In the genomic region with DNA sequence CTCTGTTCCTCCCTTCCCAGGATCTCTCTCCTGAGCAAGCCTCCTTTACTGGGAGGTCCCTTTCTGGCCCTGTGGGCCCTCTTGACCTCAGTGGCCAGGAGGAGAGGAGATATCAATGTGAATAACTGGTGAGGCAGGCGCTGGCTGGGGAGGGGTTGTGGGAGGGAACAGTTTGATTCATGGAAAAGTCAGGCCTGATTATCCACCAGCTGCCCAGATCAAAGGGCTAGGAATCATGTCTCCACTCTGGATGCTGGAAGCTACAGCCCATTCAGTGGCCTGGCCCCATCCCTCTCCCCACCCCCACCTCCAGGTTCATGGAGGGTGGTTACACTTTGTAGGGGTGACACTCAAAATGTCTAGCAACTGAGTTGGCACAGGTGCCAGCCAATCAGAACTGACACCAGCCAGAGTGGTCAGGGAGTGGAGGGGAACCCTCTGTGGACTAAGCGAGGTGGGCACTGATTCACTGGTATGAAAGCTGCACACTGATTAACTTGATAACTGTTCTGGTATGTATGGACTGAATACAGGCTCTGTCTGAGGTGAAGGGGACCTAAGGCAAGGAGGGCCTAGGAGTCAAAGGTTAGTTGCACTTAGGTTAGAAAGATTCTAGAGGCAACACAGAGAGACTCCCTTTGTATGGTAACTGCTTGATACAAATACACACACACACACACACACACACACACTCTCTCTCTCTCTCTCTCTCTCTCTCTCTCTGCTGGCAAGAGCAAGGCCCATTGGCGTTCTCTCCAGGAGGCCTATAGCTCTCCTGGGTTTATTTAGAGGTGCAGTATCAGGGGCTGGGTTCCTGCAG, we compare ENCODE assay signal across 19 cellular contexts. TPM values are rescaled to one million over a fixed set of nuclear protein-coding genes. Genes with fewer than 3 reads are reported as not detected.
"Had no signal": no experiment of that assay in that cellular context is flagged by ENCODE, and none has a peak within 500 bp of the region (broad histone marks: within the 10 kb centered on the region; RNA-seq: fewer than 3 reads in every experiment).

No MANE protein-coding gene starts in this region.

- H3K27me3 ChIP-seq: testis had no signal

- H3K4me3 ChIP-seq: body of pancreas, lung, mucosa of descending colon, testis had no signal

- H3K36me3 Mint-ChIP-seq: activated naive CD4-positive, alpha-beta T cell treated with anti-CD3 and anti-CD28 coated beads, Interleukin-2, amount 50 U/mL, for 24 hours had no signal

- H3K9me3 ChIP-seq: body of pancreas, mucosa of descending colon, testis had no signal

- H3K27ac Mint-ChIP-seq: activated CD4-positive, alpha-beta T cell treated with anti-CD3 and anti-CD28 coated beads, Interleukin-2, amount 10 ng/mL, durations not matched to agents 7 days and 5 days; activated naive CD4-positive, alpha-beta T cell treated with anti-CD3 and anti-CD28 coated beads, Interleukin-2, amount 50 U/mL, for 24 hours; naive thymus-derived CD8-positive, alpha-beta T cell; stimulated activated naive CD8-positive, alpha-beta T cell treated with anti-CD3 and anti-CD28 coated beads, Interleukin-15, amount 100 ng/mL, for 72 hours; T-helper 1 cell treated with Interleukin-12 subunit alpha and Interleukin-12 subunit beta and Interleukin-4 antibody, amounts not matched to agents 30 μg/mL and 1 μg/mL, for 36 hours had no signal

- ATAC-seq: body of pancreas; mucosa of descending colon; naive thymus-derived CD8-positive, alpha-beta T cell; stimulated activated naive CD8-positive, alpha-beta T cell treated with anti-CD3 and anti-CD28 coated beads, Interleukin-15, amount 100 ng/mL, for 72 hours had no signal

- H3K4me3 Mint-ChIP-seq: activated CD4-positive, alpha-beta T cell treated with anti-CD3 and anti-CD28 coated beads, Interleukin-2, amount 10 ng/mL, durations not matched to agents 7 days and 5 days; activated naive CD4-positive, alpha-beta T cell treated with anti-CD3 and anti-CD28 coated beads, Interleukin-2, amount 50 U/mL, for 24 hours; naive thymus-derived CD8-positive, alpha-beta T cell; stimulated activated naive CD8-positive, alpha-beta T cell treated with anti-CD3 and anti-CD28 coated beads, Interleukin-15, amount 100 ng/mL, for 72 hours; T-helper 1 cell treated with Interleukin-12 subunit alpha and Interleukin-12 subunit beta and Interleukin-4 antibody, amounts not matched to agents 30 μg/mL and 1 μg/mL, for 36 hours had no signal

- H3K27ac ChIP-seq: body of pancreas, testis had no signal

- DNase-seq: activated CD4-positive, alpha-beta T cell treated with anti-CD3 and anti-CD28 coated beads, Interleukin-2, amount 10 ng/mL, durations not matched to agents 7 days and 5 days; activated CD4-positive, CD25-positive, alpha-beta regulatory T cell; activated T-cell treated with anti-CD3 and anti-CD28 coated beads for 4 hours; amniotic stem cell; body of pancreas; cerebellar nuclear complex; dermis blood vessel endothelial cell; erythroblast; hippocampal formation; left cardiac atrium; mucosa of descending colon; naive thymus-derived CD8-positive, alpha-beta T cell; stimulated activated CD4-positive, alpha-beta T cell treated with anti-CD3 and anti-CD28 coated beads, Interleukin-15, amount 100 ng/mL, for 24 hours; stimulated activated CD4-positive, alpha-beta T cell treated with anti-CD3 and anti-CD28 coated beads, Interleukin-4, amount 100 ng/mL, for 24 hours; stimulated activated naive CD8-positive, alpha-beta T cell treated with anti-CD3 and anti-CD28 coated beads, Interleukin-15, amount 100 ng/mL, for 72 hours; testis had no signal

- H3K9me3 Mint-ChIP-seq: activated CD4-positive, alpha-beta T cell treated with anti-CD3 and anti-CD28 coated beads, Interleukin-2, amount 10 ng/mL, durations not matched to agents 7 days and 5 days; activated naive CD4-positive, alpha-beta T cell treated with anti-CD3 and anti-CD28 coated beads, Interleukin-2, amount 50 U/mL, for 24 hours; naive thymus-derived CD8-positive, alpha-beta T cell; stimulated activated naive CD8-positive, alpha-beta T cell treated with anti-CD3 and anti-CD28 coated beads, Interleukin-15, amount 100 ng/mL, for 72 hours; T-helper 1 cell treated with Interleukin-12 subunit alpha and Interleukin-12 subunit beta and Interleukin-4 antibody, amounts not matched to agents 30 μg/mL and 1 μg/mL, for 36 hours had no signal

RNA-seq across cellular contexts. Expression of a gene that starts 4.7 kb away (rescaled TPM):
- total RNA-seq: dermis blood vessel endothelial cell had no signal
